8 cellular contexts compared by ENCODE assay signal in genomic region chr1:171780583-171781166, GRCh38. TPM values are rescaled to one million over a fixed set of nuclear protein-coding genes. Genes with fewer than 3 reads are reported as not detected.
DNase-seq lines count a peak whose midpoint lies in the region; ATAC-seq and TF ChIP-seq lines count a peak whose summit lies in the region.

No MANE protein-coding gene starts in this region.

- peaks cover 5 to 10% of the 10 kb centered on the region in 2 experiments; a peak in 2 of 4 replicates for H3K36me3 ChIP-seq in HCT116 (ENCODE audit: control insufficient read depth in 1 of 2, insufficient read depth in 2 of 2, low read length in 2 of 2)
- peaks cover 10% of the 10 kb centered on the region for H3K36me3 ChIP-seq in SK-N-MC (ENCODE audit: insufficient read depth, low read length)

- H3K9me2 ChIP-seq in HCT116 (ENCODE audit: insufficient read depth) = no peaks in the 10 kb centered on the region

- H3K27me3 ChIP-seq in HCT116 (ENCODE audit: insufficient read depth, low read length) = no peaks in the 10 kb centered on the region

- CTCF ChIA-PET in HCT116 (lab: Charles Lee) = interaction anchor here (1.0 kb wide), 1 partner anchor 136 kb away, joined by 4 read pairs; no protein-coding TSS in a partner anchor

- TF ChIP-seq RAD21 in HCT116 (IDR thresholded peaks at IDR 0.05; ENCODE audit: low read depth) = no peak

- TF ChIP-seq CTCF in HCT116 (IDR thresholded peaks at IDR 0.05 in 2 of 3, conservative IDR thresholded peaks at IDR 0.05 in 1 of 3; ENCODE audit: borderline replicate concordance in 1 of 3, insufficient read depth in 1 of 3, low read depth in 2 of 3, low read length in 2 of 3) (no peak), fibroblast of the aortic adventitia (IDR thresholded peaks at IDR 0.05; ENCODE audit: insufficient read depth, low read length) (no peak)

- H3K9me3 ChIP-seq in HCT116 (ENCODE audit: control insufficient read depth in 1 of 2, insufficient read depth in 1 of 2, low read depth in 1 of 2, low read length in 2 of 2) (no peaks in the 10 kb centered on the region), SK-N-MC (ENCODE audit: low read depth, low read length) (no peaks in the 10 kb centered on the region)

- TF ChIP-seq POLR2A in HCT116 (IDR thresholded peaks at IDR 0.05; ENCODE audit: borderline replicate concordance, extremely low read depth, insufficient read depth, insufficient read length) = no peak

- intact Hi-C loops in HCT116 (cut with micrococcal nuclease) = loop anchor here (5.0 kb wide), 2 partner anchors 38 to 133 kb away; partner anchors contain the start of gene VAMP4

- H4K20me1 ChIP-seq in HCT116 (ENCODE audit: insufficient read depth) = no peaks in the 10 kb centered on the region

- peak overlapping the region; percentile 13 for H2AFZ ChIP-seq in HCT116 (ENCODE audit: low read depth, low read length, poor library complexity, severe bottlenecking)

- DNase-seq in HCT116 (ENCODE audit: low read depth, low spot score) (no peak), SK-N-MC (ENCODE audit: low read depth, low spot score) (peak; percentile 14), fibroblast of the aortic adventitia (ENCODE audit: low read depth) (no peak), skeletal muscle cell (ENCODE audit: low read depth) (no peak), ACHN (no peak), NCI-H1417 (lab: John Stamatoyannopoulos, UW) (no peak), NCI-H2081 (lab: John Stamatoyannopoulos, UW) (no peak)

- H3K4me3 ChIP-seq in HCT116 (replicated peaks in 1 of 2; ENCODE audit: low read depth in 1 of 2, low read length in 2 of 2) (peak overlapping the region; percentile 48 to 98), SK-N-MC (peak overlapping the region; percentile 96), fibroblast of the aortic adventitia (ENCODE audit: low read depth, low read length) (peak overlapping the region; percentile 69), skeletal muscle cell (ENCODE audit: low read depth, low read length) (peak overlapping the region; percentile 57)

- RAD21 ChIA-PET in HCT116 (lab: Charles Lee; ENCODE audit: low non-redundant PET in 1 of 2, low total read pairs in 2 of 2, uncharacterized antibody in 2 of 2, unreplicated experiment in 2 of 2) = interaction anchor here in 1 of 2 experiments (0.7 kb wide), 1 partner anchor 137 kb away, joined by 3 read pairs; no protein-coding TSS in a partner anchor

- H3K27ac ChIP-seq in HCT116 (ENCODE audit: low read depth, low read length) (peak overlapping the region; percentile 73), SK-N-MC (peak overlapping the region; percentile 87)

- ATAC-seq in HCT116 (no peak), HG02840 (IDR thresholded peaks at IDR 0.05; ENCODE audit: low FRiP score, unreplicated experiment) (no peak)

- H3K9ac ChIP-seq in HCT116 (ENCODE audit: low read length) (peak overlapping the region; percentile 96), SK-N-MC (ENCODE audit: insufficient read length) (peak overlapping the region; percentile 74)

- TSS peak; percentile 99 for BruUV-seq in HCT116 (replicated peaks; lab: Mats Ljungman, UMichigan)

- H3K79me2 ChIP-seq in HCT116 (ENCODE audit: insufficient read depth, low read length) = peaks cover 42% of the 10 kb centered on the region

- POLR2A ChIA-PET in HCT116 (lab: Charles Lee) = interaction anchor here (1.0 kb wide), 1 partner anchor 20 kb away, joined by 6 read pairs; no protein-coding TSS in a partner anchor

- H3K4me2 ChIP-seq in HCT116 (ENCODE audit: low read length) = peak overlapping the region; percentile 71

- in situ Hi-C loops in ACHN (cut with HindIII; ENCODE audit: low pct_ligation_motif_present, low pct_unique_long_range_greater_than_20kb, low sequenced_read_pairs) = no loop called here

- peaks cover 5 to 18% of the 10 kb centered on the region in 2 experiments; a peak in 2 of 4 replicates for H3K4me1 ChIP-seq in HCT116 (ENCODE audit: control insufficient read depth in 1 of 2, insufficient read depth in 2 of 2, low read length in 2 of 2)

TF ChIP-seq in HCT116, 20 proteins besides CTCF, POLR2A, EP300 and RAD21:
- TF ChIP-seq REST (IDR thresholded peaks at IDR 0.05; ENCODE audit: low read depth) = no peak
- no peak for TF ChIP-seq JUND (IDR thresholded peaks at IDR 0.05)
- TF ChIP-seq ZNF274 (IDR thresholded peaks at IDR 0.05; ENCODE audit: low read depth, low read length) = no peak
- no peak for TF ChIP-seq CEBPB (IDR thresholded peaks at IDR 0.05; ENCODE audit: low read depth)
- TF ChIP-seq, protein P1, sequence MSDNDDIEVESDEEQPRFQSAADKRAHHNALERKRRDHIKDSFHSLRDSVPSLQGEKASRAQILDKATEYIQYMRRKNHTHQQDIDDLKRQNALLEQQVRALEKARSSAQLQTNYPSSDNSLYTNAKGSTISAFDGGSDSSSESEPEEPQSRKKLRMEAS (IDR thresholded peaks at IDR 0.05) = no peak
- no peak for TF ChIP-seq POLR2AphosphoS5 (IDR thresholded peaks at IDR 0.05; ENCODE audit: low read depth, low read length)
- no peak for TF ChIP-seq EGR1 (IDR thresholded peaks at IDR 0.05; ENCODE audit: low read depth)
- TF ChIP-seq CBX3 (IDR thresholded peaks at IDR 0.05; ENCODE audit: low read depth) = no peak; the same call in 1 of the 2 replicates
- no peak for TF ChIP-seq EZH2phosphoT487 (IDR thresholded peaks at IDR 0.05; ENCODE audit: borderline replicate concordance)
- TF ChIP-seq ELF1 (IDR thresholded peaks at IDR 0.05; ENCODE audit: borderline replicate concordance, low read depth) = no peak
- TF ChIP-seq FOSL1 (IDR thresholded peaks at IDR 0.05; ENCODE audit: low read depth) = no peak
- no peak for TF ChIP-seq SP1 (IDR thresholded peaks at IDR 0.05; ENCODE audit: low read depth)
- no peak for TF ChIP-seq ZFX (IDR thresholded peaks at IDR 0.05)
TF ChIP-seq in HCT116: peak in this region for 0.

RNA-seq across cellular contexts. Expression of gene METTL13, which starts 0.8 kb away (rescaled TPM):
- total RNA-seq in HCT116 (2021; ENCODE audit: unreplicated experiment) (33.9 TPM), fibroblast of the aortic adventitia (ENCODE audit: low replicate concordance) (15.8 and 19.6 TPM in 2 replicates)
- 27.8 and 29.2 TPM in 2 replicates for polyA plus RNA-seq in HCT116 (2012)

RNA-seq across cellular contexts. Expression of gene VAMP4, which starts 38.8 kb away (rescaled TPM):
- total RNA-seq in HCT116 (2021; ENCODE audit: unreplicated experiment) (6.3 TPM), fibroblast of the aortic adventitia (ENCODE audit: low replicate concordance) (10.7 and 15.5 TPM in 2 replicates)
- 1.4 and 2.4 TPM in 2 replicates for polyA plus RNA-seq in HCT116 (2012)
